In the genomic region with DNA sequence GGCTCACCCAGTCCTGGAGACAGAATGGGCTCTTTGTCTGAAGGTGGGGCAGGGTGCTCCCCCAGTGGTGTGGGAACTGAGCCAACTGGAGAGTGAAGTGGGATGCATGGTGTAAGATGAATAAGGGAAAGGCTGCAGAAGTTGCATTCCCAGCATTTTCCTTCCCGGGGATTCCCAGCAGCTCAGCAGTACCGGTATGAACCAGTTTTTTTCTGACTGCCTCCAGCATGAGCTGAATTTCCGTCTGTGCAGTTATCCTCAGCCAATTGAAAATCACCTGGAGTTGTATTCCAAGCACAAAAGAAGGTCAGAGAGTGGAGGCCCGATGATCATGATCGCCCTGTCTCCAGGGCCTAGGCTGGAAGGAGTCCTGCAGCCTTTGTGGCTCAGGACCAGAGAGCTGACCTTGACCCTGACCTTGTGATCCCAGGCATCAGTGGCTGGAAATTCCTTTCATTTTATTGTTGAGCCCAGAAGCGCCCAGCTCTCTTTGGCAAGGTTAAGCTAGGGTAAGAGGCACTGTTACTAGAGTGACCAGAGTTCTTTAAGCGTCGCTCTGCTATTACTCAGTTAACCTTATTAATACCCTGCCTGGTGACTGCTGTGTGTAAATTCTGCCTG, we compare ENCODE assay signal across 8 cellular contexts. TPM values are rescaled to one million over a fixed set of nuclear protein-coding genes. Genes with fewer than 3 reads are reported as not detected.
A peak's percentile ranks its signal among the peaks of the same experiment; 100 is the strongest.
DNase-seq lines count a peak whose midpoint lies in the region; ATAC-seq, FAIRE-seq and TF ChIP-seq lines count a peak whose summit lies in the region.

No MANE protein-coding gene starts in this region.

- peaks cover 13% of the 10 kb centered on the region for H3K36me3 Mint-ChIP-seq in MCF 10A (ENCODE audit: insufficient read depth, unreplicated experiment)

- H3K9ac ChIP-seq in kidney (ENCODE audit: low read length in 2 of 2) = peak overlapping the region; percentile 20 to 69

- H3K4me3 Mint-ChIP-seq in MCF 10A (ENCODE audit: unreplicated experiment) = peak overlapping the region; percentile 22

- H3K27me3 Mint-ChIP-seq in MCF 10A (ENCODE audit: insufficient read depth, unreplicated experiment) = no peaks in the 10 kb centered on the region

- TF ChIP-seq POLR2A in spleen (IDR thresholded peaks at IDR 0.05) = no peak

- H3K9me3 ChIP-seq in kidney (ENCODE audit: control insufficient read depth in 1 of 2, low read length in 2 of 2) = no peaks in the 10 kb centered on the region
- H3K9me3 ChIP-seq in spleen = no peaks in the 10 kb centered on the region

- H3K27ac ChIP-seq in kidney (ENCODE audit: low read depth in 2 of 2, low read length in 2 of 2) = peak overlapping the region; percentile 95 to 96
- H3K27ac ChIP-seq in spleen = peak overlapping the region; percentile 76 to 96 (median 90)

- intact Hi-C loops in MCF 10A (cut with micrococcal nuclease) (no loop called here), kidney (cut with DNase I) (no loop called here), spleen (cut with DNase I; ENCODE audit: low total_unique reads) (no loop called here)

- POLR2A ChIA-PET in MCF 10A (lab: Yijun Ruan, JAX) = interaction anchor here (0.5 to 4.3 kb wide), 27 partner anchors 10 to 1129 kb away, joined by 3 to 92 read pairs (median 3); a partner anchor contains a TSS

- DNase-seq in EH (ENCODE audit: low read depth) = peak; percentile 83
- DNase-seq in NCI-H2107 (lab: John Stamatoyannopoulos, UW) = peak; percentile 57
- peak; percentile 83 for DNase-seq in MCF 10A (ENCODE audit: unreplicated experiment)
- no peak for DNase-seq in kidney
- no peak for DNase-seq in spleen
- DNase-seq in GOT3 (lab: John Stamatoyannopoulos, UW) = no peak
- DNase-seq in activated CD4-positive, CD25-positive, alpha-beta regulatory T cell (lab: John Stamatoyannopoulos, UW) = no peak

- no TSS peak for BruUV-seq in MCF 10A (replicated peaks; lab: Mats Ljungman, UMichigan)

- H3K27ac Mint-ChIP-seq in MCF 10A (ENCODE audit: low read depth, unreplicated experiment) = peak overlapping the region; percentile 98

- no peak for TF ChIP-seq CTCF in MCF 10A (IDR thresholded peaks at IDR 0.05; ENCODE audit: unreplicated experiment)
- no peak for TF ChIP-seq CTCF in kidney (IDR thresholded peaks at IDR 0.05; ENCODE audit: borderline replicate concordance, extremely low read depth, insufficient read depth)
- TF ChIP-seq CTCF in spleen (IDR thresholded peaks at IDR 0.05 in 8 of 11, conservative IDR thresholded peaks at IDR 0.05 in 3 of 11) = no peak

- no peak for ATAC-seq in HG03439 (IDR thresholded peaks at IDR 0.05; ENCODE audit: unreplicated experiment)

- H3K27me3 ChIP-seq in spleen (replicated peaks in 1 of 7) = no peaks in the 10 kb centered on the region

- H3K4me1 Mint-ChIP-seq in MCF 10A (ENCODE audit: insufficient read depth, unreplicated experiment) = peaks cover 42% of the 10 kb centered on the region

- H3K36me3 ChIP-seq in kidney (ENCODE audit: control insufficient read depth in 1 of 2, insufficient read depth in 2 of 2, low read length in 2 of 2) (peaks cover 2 to 5% of the 10 kb centered on the region in 2 donors), spleen (peaks cover 0 to 2% (median 0%) of the 10 kb centered on the region in 6 donors)

- H3K9me3 Mint-ChIP-seq in MCF 10A (ENCODE audit: unreplicated experiment) = no peaks in the 10 kb centered on the region

- WGBS in spleen, 5 donors = 41 to 64% (median 51%) methylated on average over 8 of the region's 8 CpGs

- CTCF ChIA-PET in MCF 10A (lab: Yijun Ruan, JAX) = interaction anchor here (0.6 to 1.2 kb wide), 3 partner anchors 19 to 159 kb away, joined by 3 read pairs; no protein-coding TSS in a partner anchor

- no peak for FAIRE-seq in kidney (lab: Jason Lieb, UNC)

- H3K4me1 ChIP-seq in kidney (ENCODE audit: control insufficient read depth in 1 of 2, insufficient read depth in 1 of 2, low read depth in 1 of 2, low read length in 2 of 2) (peaks cover 51 to 53% of the 10 kb centered on the region in 2 donors), spleen (peaks cover 40 to 76% (median 68%) of the 10 kb centered on the region in 6 donors)

- H3K4me3 ChIP-seq in kidney (ENCODE audit: low read length in 2 of 2) = peak overlapping the region in 1 of 2 donors; percentile 19
- peak overlapping the region in 1 of 8 donors; percentile 44 for H3K4me3 ChIP-seq in spleen

RNA-seq across cellular contexts. Expression of a gene that starts 33.4 kb away (rescaled TPM):
- total RNA-seq in MCF 10A (2022) (75.1 and 91.1 TPM in 2 replicates), kidney (132 TPM), spleen (100 to 1,000 TPM in 2 of 7 donors, 10 to 100 TPM in 5; 78.2 to 120 (median 91.6) TPM)
- polyA plus RNA-seq in kidney (ENCODE audit: insufficient read depth, low read depth, low replicate concordance) (108 TPM), spleen (10 to 100 TPM; 15.7 to 32.3 (median 15.9) TPM)

RNA-seq across cellular contexts. Expression of a gene that starts 57.8 kb away (rescaled TPM):
- total RNA-seq in MCF 10A (2022) = 49.7 and 58.0 TPM in 2 replicates
- total RNA-seq in kidney = 105 TPM
- 138 TPM for polyA plus RNA-seq in kidney (ENCODE audit: insufficient read depth, low read depth, low replicate concordance)
- 100 to 1,000 TPM in 2 of 7 donors, 10 to 100 TPM in 5; 55.4 to 105 (median 66.6) TPM for total RNA-seq in spleen
- 10 to 100 TPM; 26.1 to 34.7 (median 28.7) TPM for polyA plus RNA-seq in spleen

Comparison
In these comparisons a context has a peak if more than half of its experiments do, and no peak if none do; other contexts are left out.
1. DNase-seq: peak in EH (single experiment), NCI-H2107 (single experiment) and MCF 10A (single experiment); none in kidney (single experiment), spleen (single experiment), GOT3 (single experiment) and activated CD4-positive, CD25-positive, alpha-beta regulatory T cell (0 of 4).